ENCODE assay signal across 16 cellular contexts in the genomic region with DNA sequence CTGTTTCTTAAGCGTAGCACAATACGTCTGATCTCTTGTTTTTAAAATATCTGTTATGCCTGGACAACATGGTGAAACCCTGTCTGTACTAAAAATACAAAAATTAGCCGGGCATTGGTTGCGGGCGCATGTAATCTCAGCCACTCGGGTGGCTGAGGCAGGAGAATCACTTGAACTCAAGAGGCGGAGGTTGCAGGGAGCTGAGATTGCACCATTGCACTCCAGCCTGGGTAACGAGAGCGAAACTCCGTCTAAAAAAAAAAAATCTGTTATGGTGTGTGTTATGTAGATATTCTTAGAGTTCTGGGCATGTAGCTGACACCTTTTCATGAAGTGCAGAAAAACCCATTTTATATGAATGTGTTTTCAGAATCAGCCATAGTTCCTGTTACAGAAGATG. TPM values are rescaled to one million over a fixed set of nuclear protein-coding genes. Genes with fewer than 3 reads are reported as not detected.
A peak's percentile ranks its signal among the peaks of the same experiment; 100 is the strongest.
DNase-seq lines count a peak whose midpoint lies in the region; ATAC-seq and TF ChIP-seq lines count a peak whose summit lies in the region.
"Had no signal": no experiment of that assay in that cellular context is flagged by ENCODE, and none has a peak within 500 bp of the region (broad histone marks: within the 10 kb centered on the region; RNA-seq: fewer than 3 reads in every experiment).

No MANE protein-coding gene starts in this region.

- H3K79me2 ChIP-seq in KMS-11 (ENCODE audit: insufficient read depth, low read depth) (peaks cover 52% of the 10 kb centered on the region), OCI-LY3 (ENCODE audit: low read length) (peaks cover 79% of the 10 kb centered on the region)

- H3K9ac ChIP-seq in KMS-11 (peak overlapping the region; percentile 63; the same call in 1 of the 2 replicates), OCI-LY3 (ENCODE audit: low read length) (peak overlapping the region; percentile 57)

- TF ChIP-seq CTCF in KMS-11 (conservative IDR thresholded peaks at IDR 0.05; ENCODE audit: low read depth, low read length): no peak
- no peak for TF ChIP-seq CTCF in OCI-LY3 (IDR thresholded peaks at IDR 0.05; ENCODE audit: low read depth, low read length)
- no peak for TF ChIP-seq CTCF in nephron progenitor cell (IDR thresholded peaks at IDR 0.05)
- no peak for TF ChIP-seq CTCF in Calu3 (IDR thresholded peaks at IDR 0.05; ENCODE audit: unreplicated experiment)

- peak overlapping the region; percentile 95 for H3K4me3 ChIP-seq in KMS-11 (IDR thresholded peaks at IDR 0.05; ENCODE audit: insufficient read depth, low read depth, low read length)
- peak overlapping the region; percentile 66 for H3K4me3 ChIP-seq in OCI-LY3 (ENCODE audit: low read length)
- no peak overlapping the region for H3K4me3 ChIP-seq in right cardiac atrium (ENCODE audit: low read length)
- H3K4me3 ChIP-seq: A549, GM23338 had no signal

- ATAC-seq in right cardiac atrium (peak; percentile 32 to 43), GM18861 (IDR thresholded peaks at IDR 0.05; ENCODE audit: unreplicated experiment) (no peak)
- ATAC-seq: A549, GM23338 had no signal

- no peaks in the 10 kb centered on the region for H3K36me3 ChIP-seq in KMS-11 (ENCODE audit: insufficient read depth)
- H3K36me3 ChIP-seq in OCI-LY3 (replicated peaks; ENCODE audit: low read depth, low read length): peaks cover 23% of the 10 kb centered on the region

- no peaks in the 10 kb centered on the region for H3K4me1 Mint-ChIP-seq in nephron progenitor cell
- no peaks in the 10 kb centered on the region for H3K4me1 Mint-ChIP-seq in Calu3 (ENCODE audit: low read depth, unreplicated experiment)
- H3K4me1 Mint-ChIP-seq: GM23338 had no signal

- no peaks in the 10 kb centered on the region for H3K27me3 ChIP-seq in KMS-11 (ENCODE audit: insufficient read depth, low read depth)
- no peaks in the 10 kb centered on the region for H3K27me3 ChIP-seq in OCI-LY3 (ENCODE audit: low read depth, low read length)
- no peaks in the 10 kb centered on the region for H3K27me3 ChIP-seq in right cardiac atrium (ENCODE audit: control insufficient read depth, insufficient read depth)

- intact Hi-C loops in right cardiac atrium (cut with DNase I) (no loop called here), Calu3 (cut with micrococcal nuclease; ENCODE audit: unreplicated experiment) (no loop called here)

- H3K4me3 Mint-ChIP-seq in nephron progenitor cell: no peak overlapping the region
- no peak overlapping the region for H3K4me3 Mint-ChIP-seq in Calu3 (ENCODE audit: low read depth, unreplicated experiment)
- H3K4me3 Mint-ChIP-seq: CD8-positive, alpha-beta memory T cell; GM23338 had no signal

- H3K9me3 ChIP-seq in OCI-LY3 (ENCODE audit: insufficient read depth, low read length) (no peaks in the 10 kb centered on the region), right cardiac atrium (ENCODE audit: control insufficient read depth, low read length) (no peaks in the 10 kb centered on the region)
- H3K9me3 ChIP-seq: A549, Caco-2 had no signal

- WGBS in right cardiac atrium: 74% methylated on average over 10 of the region's 10 CpGs

- peaks cover 6% of the 10 kb centered on the region for H3K36me3 Mint-ChIP-seq in nephron progenitor cell (ENCODE audit: low read depth)
- H3K36me3 Mint-ChIP-seq in Calu3 (ENCODE audit: insufficient read depth, unreplicated experiment): no peaks in the 10 kb centered on the region

- H2AFZ ChIP-seq in KMS-11 (ENCODE audit: low read depth) (peak overlapping the region; percentile 28; the same call in 1 of the 2 replicates), OCI-LY3 (ENCODE audit: low read depth, low read length) (no peak overlapping the region)
- H2AFZ ChIP-seq: GM23338 had no signal

- H3K27me3 Mint-ChIP-seq in nephron progenitor cell (ENCODE audit: low read depth, poor library complexity) (no peaks in the 10 kb centered on the region), Calu3 (ENCODE audit: unreplicated experiment) (no peaks in the 10 kb centered on the region)
- H3K27me3 Mint-ChIP-seq: CD8-positive, alpha-beta memory T cell had no signal

- H3K27ac ChIP-seq in KMS-11 (peak overlapping the region; percentile 87), OCI-LY3 (ENCODE audit: low read length) (peak overlapping the region; percentile 64), right cardiac atrium (ENCODE audit: low read length) (peak overlapping the region; percentile 10)
- H3K27ac ChIP-seq: A549, HL-60 had no signal

- H3K4me2 ChIP-seq in KMS-11: peak overlapping the region; percentile 73
- peak overlapping the region; percentile 85 for H3K4me2 ChIP-seq in OCI-LY3 (ENCODE audit: low read length)
- H3K4me2 ChIP-seq: A549, GM23338 had no signal

- H4K20me1 ChIP-seq in KMS-11 (ENCODE audit: insufficient read depth) (no peaks in the 10 kb centered on the region), OCI-LY3 (ENCODE audit: insufficient read depth, low read length) (no peaks in the 10 kb centered on the region; the same call in 1 of the 2 replicates)

- H3K9me3 Mint-ChIP-seq in nephron progenitor cell (peaks cover 2% of the 10 kb centered on the region), Calu3 (ENCODE audit: low read depth, unreplicated experiment) (no peaks in the 10 kb centered on the region)
- H3K9me3 Mint-ChIP-seq: CD8-positive, alpha-beta memory T cell; GM23338 had no signal

- BruUV-seq in Calu3 (replicated peaks; lab: Mats Ljungman, UMichigan): no TSS peak

- H3K27ac Mint-ChIP-seq in nephron progenitor cell: peak overlapping the region; percentile 33
- no peak overlapping the region for H3K27ac Mint-ChIP-seq in Calu3 (ENCODE audit: unreplicated experiment)
- H3K27ac Mint-ChIP-seq: GM23338 had no signal

- DNase-seq in right cardiac atrium (no peak), nephron progenitor cell (no peak), Calu3 (no peak), NCI-H510A treated with DMSO at 0.1 percent for 48 hours (lab: John Stamatoyannopoulos, UW) (no peak), activated gamma-delta T cell treated with Interleukin-2 at 50 U/mL for 16 hours (no peak)
- DNase-seq: Caco-2; CD8-positive, alpha-beta memory T cell; DMS53; GF-D8; H7 had no signal

- H3K4me1 ChIP-seq in KMS-11 (ENCODE audit: low read depth, poor library complexity, severe bottlenecking) (peaks cover 56% of the 10 kb centered on the region), OCI-LY3 (ENCODE audit: low read length) (peaks cover 46% of the 10 kb centered on the region), right cardiac atrium (ENCODE audit: control insufficient read depth, insufficient read depth, low read length) (no peaks in the 10 kb centered on the region)
- H3K4me1 ChIP-seq: A549, Caco-2 had no signal

- CTCF ChIA-PET in Calu3 (lab: Charles Lee): no interaction called here

RNA-seq across cellular contexts. Expression of a gene that starts 38.2 kb away (rescaled TPM):
- total RNA-seq in right cardiac atrium (100 to 1,000 TPM; 174 to 367 (median 215) TPM), Calu3 (2022) (132 and 135 TPM in 2 replicates)
- 184 TPM for polyA plus RNA-seq in right cardiac atrium

Comparison
In these comparisons a context has a peak if more than half of its experiments do, and no peak if none do; other contexts are left out.
1. H3K27ac ChIP-seq: peak in every context shown above with its lines; median percentile 87 in KMS-11; 64 in OCI-LY3; 10 in right cardiac atrium.